ENCODE assay signal across 8 cellular contexts in genomic region chr9:113219186-113219936, GRCh38. TPM values are rescaled to one million over a fixed set of nuclear protein-coding genes. Genes with fewer than 3 reads are reported as not detected.
DNase-seq lines count a peak whose midpoint lies in the region; ATAC-seq, FAIRE-seq and TF ChIP-seq lines count a peak whose summit lies in the region.

No MANE protein-coding gene starts in this region.

- intact Hi-C loops in Caco-2 (cut with micrococcal nuclease; ENCODE audit: unreplicated experiment), result no loop called here
- intact Hi-C loops in GM12878 (cut with micrococcal nuclease; ENCODE audit: unreplicated experiment), result loop anchor here (10.0 kb wide), 1 partner anchor 185 kb away; the partner anchor contains the start of gene ALAD
- intact Hi-C loops in psoas muscle (cut with DNase I), result no loop called here

- H3K4me1 Mint-ChIP-seq in Caco-2 (ENCODE audit: low read depth, unreplicated experiment), result peaks cover 17% of the 10 kb centered on the region

- H2AFZ ChIP-seq in GM12878 (ENCODE audit: control insufficient read depth, low read depth, low read length), result no peak overlapping the region

- peak overlapping the region; percentile 63 for H3K9ac ChIP-seq in GM12878 (ENCODE audit: control insufficient read depth, insufficient read depth, low read length)

- H3K4me3 Mint-ChIP-seq in Caco-2 (ENCODE audit: unreplicated experiment), result peak overlapping the region; percentile 97

- H3K27me3 ChIP-seq in Caco-2 (replicated peaks; ENCODE audit: control insufficient read depth, insufficient read depth, low read length) (no peaks in the 10 kb centered on the region), GM12878 (replicated peaks in 1 of 2; ENCODE audit: control insufficient read depth in 2 of 2, insufficient read depth in 2 of 2, low read length in 1 of 2) (no peaks in the 10 kb centered on the region), psoas muscle (ENCODE audit: insufficient read depth in 3 of 3, low read length in 2 of 3) (no peaks in the 10 kb centered on the region)

- H3K4me2 ChIP-seq in GM12878 (ENCODE audit: control insufficient read depth, insufficient read depth), result peak overlapping the region; percentile 98

- H3K9me3 ChIP-seq in Caco-2 (no peaks in the 10 kb centered on the region), GM12878 (replicated peaks; ENCODE audit: control insufficient read depth, insufficient read depth, low read length) (peaks cover 3% of the 10 kb centered on the region; the same call in 2 of the 3 replicates), psoas muscle (no peaks in the 10 kb centered on the region)

- H4K20me1 ChIP-seq in GM12878 (ENCODE audit: control insufficient read depth, insufficient read depth), result no peaks in the 10 kb centered on the region

- H3K27ac ChIP-seq in GM12878 (ENCODE audit: control insufficient read depth, insufficient read depth) (peak overlapping the region; percentile 95), psoas muscle (no peak overlapping the region)

- TF ChIP-seq EP300 in GM12878 (IDR thresholded peaks at IDR 0.05; ENCODE audit: borderline replicate concordance in 1 of 2, control insufficient read depth in 1 of 2, low read depth in 2 of 2, low read length in 2 of 2), result peak; percentile 52 to 81; a peak in 3 of 4 replicates

- SMC1A ChIA-PET in GM12878 (lab: Charles Lee; ENCODE audit: uncharacterized antibody, unreplicated experiment), result interaction anchor here (0.7 to 5.0 kb wide), 19 partner anchors 9 to 396 kb away, joined by 3 to 68 read pairs (median 5); partner anchors contain the start of genes C9orf43, CDC26, POLE3 and PRPF4

- peaks cover 27% of the 10 kb centered on the region for H3K36me3 Mint-ChIP-seq in Caco-2 (ENCODE audit: insufficient read depth, unreplicated experiment)

- in situ Hi-C loops in GM12878 (cut with MboI), result no loop called here

- no peaks in the 10 kb centered on the region for H3K9me3 Mint-ChIP-seq in Caco-2 (ENCODE audit: unreplicated experiment)

- no peak for TF ChIP-seq POLR2A in GM12878 (IDR thresholded peaks at IDR 0.05; ENCODE audit: low read depth, low read length)

- RAD21 ChIA-PET in GM12878 (lab: Charles Lee; ENCODE audit: unreplicated experiment), result interaction anchor here (0.7 to 5.1 kb wide), 5 partner anchors 13 to 438 kb away, joined by 3 to 32 read pairs (median 5); partner anchors contain the start of genes C9orf43, CDC26, POLE3 and PRPF4

- H3K4me3 ChIP-seq in Caco-2 (ENCODE audit: low read depth, low read length) (0 out of 2 replicates have a peak overlapping the region, but pooled peaks have one; percentile 74), GM12878 (peak overlapping the region; percentile 86), psoas muscle (peak overlapping the region; percentile 79)

- peaks cover 84% of the 10 kb centered on the region for H3K79me2 ChIP-seq in GM12878 (ENCODE audit: control insufficient read depth, insufficient read depth, low read length)

- DNase-seq in Caco-2, result no peak
- DNase-seq in GM20000 (ENCODE audit: low spot score), result peak; percentile 35
- DNase-seq in GM12878 (ENCODE audit: low read depth, low spot score), result no peak
- no peak for DNase-seq in psoas muscle
- DNase-seq in stimulated activated CD4-positive, alpha-beta T cell treated with anti-CD3 and anti-CD28 coated beads, Interleukin-2, amount 100 ng/mL, for 48 hours, result no peak
- no peak for DNase-seq in HTR-8/SVneo (ENCODE audit: insufficient read length, low spot score)
- no peak for DNase-seq in cortex of kidney (lab: John Stamatoyannopoulos, UW)

- peaks cover 15% of the 10 kb centered on the region for H3K4me1 ChIP-seq in Caco-2
- H3K4me1 ChIP-seq in GM12878 (ENCODE audit: control insufficient read depth, insufficient read depth, low read length), result peaks cover 4% of the 10 kb centered on the region; the same call in 1 of the 2 replicates
- H3K4me1 ChIP-seq in psoas muscle, result peaks cover 22% of the 10 kb centered on the region

- no peaks in the 10 kb centered on the region for H3K27me3 Mint-ChIP-seq in Caco-2 (ENCODE audit: insufficient read depth, unreplicated experiment)

- no TSS peak for BruUV-seq in Caco-2 (replicated peaks; lab: Mats Ljungman, UMichigan)
- BruUV-seq in GM12878 (replicated peaks; lab: Mats Ljungman, UMichigan), result no TSS peak

- no peaks in the 10 kb centered on the region for H3K36me3 ChIP-seq in Caco-2 (ENCODE audit: control insufficient read depth, insufficient read depth, low read length)
- peaks cover 0 to 8% of the 10 kb centered on the region in 2 experiments; a peak in 1 of 4 replicates for H3K36me3 ChIP-seq in GM12878 (ENCODE audit: control insufficient read depth in 2 of 2, insufficient read depth in 2 of 2, low read length in 1 of 2)
- H3K36me3 ChIP-seq in psoas muscle (ENCODE audit: insufficient read depth in 1 of 2, low read depth in 1 of 2), result peaks cover 0 to 3% of the 10 kb centered on the region in 2 donors

- peak overlapping the region; percentile 3 for H3K27ac Mint-ChIP-seq in Caco-2 (ENCODE audit: unreplicated experiment)

- FAIRE-seq in GM12878 (lab: Jason Lieb, UNC), result peak; percentile 68
- FAIRE-seq in HTR-8/SVneo (lab: Jason Lieb, UNC), result no peak

- POLR2A ChIA-PET in Caco-2 (lab: Charles Lee) (no interaction called here), GM12878 (lab: Charles Lee) (interaction anchor here (0.5 to 4.5 kb wide), 6 partner anchors 14 to 733 kb away, joined by 3 to 32 read pairs (median 3); partner anchors contain the start of genes C9orf43, CDC26, KIAA1958 and POLE3)

- no peak for TF ChIP-seq RAD21 in GM12878 (IDR thresholded peaks at IDR 0.05; ENCODE audit: insufficient read depth, low read depth, low read length)

- CTCF ChIA-PET in Caco-2 (lab: Charles Lee), result no interaction called here
- CTCF ChIA-PET in GM12878 (lab: Yijun Ruan, JAX), result interaction anchor here (1.1 to 4.8 kb wide), 6 partner anchors 33 to 361 kb away, joined by 3 to 52 read pairs (median 4); partner anchors contain the start of genes C9orf43, CDC26, POLE3 and PRPF4

- ATAC-seq in HG03571 (IDR thresholded peaks at IDR 0.05; ENCODE audit: unreplicated experiment), result peak; percentile 36
- peak; percentile 66 for ATAC-seq in GM12878
- no peak for ATAC-seq in psoas muscle

- 0% methylated on average over 3 of the region's 3 CpGs for whole genome bisulfite sequencing in GM12878 (ENCODE audit: insufficient coverage, insufficient replicate concordance, low lambda C conversion rate, missing lambda C conversion rate)
- WGBS in psoas muscle, 3 donors, result 70 to 83% (median 77%) methylated on average over 3 of the region's 3 CpGs

- no peak for TF ChIP-seq CTCF in Caco-2 (IDR thresholded peaks at IDR 0.05; ENCODE audit: insufficient read depth in 1 of 2, low read depth in 1 of 2, low read length in 1 of 2, severe bottlenecking in 1 of 2, unreplicated experiment in 1 of 2)
- no peak for TF ChIP-seq CTCF in GM20000 (IDR thresholded peaks at IDR 0.05; ENCODE audit: extremely low read depth, missing control alignments)
- no peak for TF ChIP-seq CTCF in GM12878 (IDR thresholded peaks at IDR 0.05 in 2 of 3, conservative IDR thresholded peaks at IDR 0.05 in 1 of 3; ENCODE audit: control insufficient read depth in 2 of 3, extremely low read depth in 1 of 3, insufficient read depth in 1 of 3, low read depth in 3 of 3, low read length in 3 of 3)
- TF ChIP-seq CTCF in psoas muscle (IDR thresholded peaks at IDR 0.05), result no peak

RNA-seq across cellular contexts. Expression of gene FKBP15, which starts 1.7 kb away (rescaled TPM):
- total RNA-seq in Caco-2 (2022) (20.1 TPM in 2 replicates), GM12878 (2014; rRNA removed) (21.7 and 22.8 TPM in 2 replicates), GM12878 (2014; rRNA removed; fragmentation: Illumina TruSeq; extraction: Trizol) (20.1 and 20.4 TPM in 2 replicates), GM12878 (2021) (22.1 and 26.6 TPM in 2 replicates), psoas muscle (10 to 100 TPM; 13.6 to 18.4 (median 17.9) TPM)
- total RNA-seq in GM12878 (2013; cell fraction: nucleolus; rRNA removed), result 161 and 163 TPM in 2 replicates
- 12.8 TPM for polyA plus RNA-seq in GM12878 (2011; ENCODE audit: low read depth)
- polyA plus RNA-seq in GM12878 (2011; rRNA removed) (43.0 and 53.4 TPM in 2 replicates), GM12878 (2014; fragmentation: Illumina TruSeq; extraction: Trizol) (25.6 and 26.7 TPM in 2 replicates), GM12878 (2014; fragmentation: Nextera tagmentation; extraction: Ambion mirVana) (1 to 10 TPM; 5.0 to 8.2 TPM), GM12878 (2014; rRNA removed) (18.8 and 20.5 TPM in 2 replicates), GM12878 (2016; fragmentation: Nextera tagmentation; extraction: Ambion mirVana) (10 to 100 TPM; 21.1 to 21.3 TPM), psoas muscle (10 to 100 TPM; 10.5 to 15.8 (median 11.0) TPM)
- 35.9 and 58.7 TPM in 2 replicates for polyA plus RNA-seq in GM12878 (2011; cell fraction: cytosol; rRNA removed)
- polyA plus RNA-seq in GM12878 (2011; cell fraction: nucleus; rRNA removed), result 91.6 and 119 TPM in 2 replicates
- 18.6 and 24.1 TPM in 2 replicates for polyA plus RNA-seq in GM12878 (2012)
- 125 and 127 TPM in 2 replicates for polyA minus RNA-seq in GM12878 (2011; rRNA and poly(A)+ RNA removed)
- polyA minus RNA-seq in GM12878 (2011; cell fraction: cytosol; rRNA and poly(A)+ RNA removed), result 18.7 and 27.8 TPM in 2 replicates
- 80.9 and 100 TPM in 2 replicates for polyA minus RNA-seq in GM12878 (2011; cell fraction: nucleus; rRNA and poly(A)+ RNA removed)

RNA-seq across cellular contexts. Expression of gene SLC31A1, which starts 2.0 kb away (rescaled TPM):
- total RNA-seq in Caco-2 (2022) (57.8 and 64.9 TPM in 2 replicates), GM12878 (2014; rRNA removed) (8.9 and 9.4 TPM in 2 replicates), GM12878 (2014; rRNA removed; fragmentation: Illumina TruSeq; extraction: Trizol) (12.4 and 12.6 TPM in 2 replicates), GM12878 (2021) (11.5 and 12.0 TPM in 2 replicates), psoas muscle (1 to 10 TPM; 4.1 to 6.7 (median 4.8) TPM)
- total RNA-seq in GM12878 (2013; cell fraction: nucleolus; rRNA removed), result 17.7 and 23.7 TPM in 2 replicates
- polyA plus RNA-seq in GM12878 (2011; ENCODE audit: low read depth), result 18.7 TPM
- polyA plus RNA-seq in GM12878 (2011; rRNA removed) (16.2 and 17.6 TPM in 2 replicates), GM12878 (2014; fragmentation: Illumina TruSeq; extraction: Trizol) (16.0 and 18.4 TPM in 2 replicates), GM12878 (2014; fragmentation: Nextera tagmentation; extraction: Ambion mirVana) (10 to 100 TPM in 1 of 2 experiments, 1 to 10 TPM in 1; 7.3 to 10.0 TPM), GM12878 (2014; rRNA removed) (10.0 and 10.7 TPM in 2 replicates), GM12878 (2016; fragmentation: Nextera tagmentation; extraction: Ambion mirVana) (10 to 100 TPM in 1 of 2 experiments, 1 to 10 TPM in 1; 9.4 to 11.0 TPM), psoas muscle (10 to 100 TPM in 1 of 3 donors, 1 to 10 TPM in 2; 3.3 to 10.2 (median 9.5) TPM)
- 12.7 and 16.3 TPM in 2 replicates for polyA plus RNA-seq in GM12878 (2011; cell fraction: cytosol; rRNA removed)
- 2.9 and 3.1 TPM in 2 replicates for polyA plus RNA-seq in GM12878 (2011; cell fraction: nucleus; rRNA removed)
- 14.4 and 16.1 TPM in 2 replicates for polyA plus RNA-seq in GM12878 (2012)
- 14.3 and 17.7 TPM in 2 replicates for polyA minus RNA-seq in GM12878 (2011; rRNA and poly(A)+ RNA removed)
- polyA minus RNA-seq in GM12878 (2011; cell fraction: cytosol; rRNA and poly(A)+ RNA removed), result 6.7 and 7.0 TPM in 2 replicates
- 6.3 and 9.3 TPM in 2 replicates for polyA minus RNA-seq in GM12878 (2011; cell fraction: nucleus; rRNA and poly(A)+ RNA removed)

RNA-seq across cellular contexts. Expression of gene CDC26, which starts 56.0 kb away (rescaled TPM):
- 27.3 and 29.3 TPM in 2 replicates for total RNA-seq in Caco-2 (2022)
- total RNA-seq in GM12878 (2013; cell fraction: nucleolus; rRNA removed), result 4.2 and 4.8 TPM in 2 replicates
- total RNA-seq in GM12878 (2014; rRNA removed), result 32.1 and 33.7 TPM in 2 replicates
- total RNA-seq in GM12878 (2014; rRNA removed; fragmentation: Illumina TruSeq; extraction: Trizol), result 55.1 and 56.9 TPM in 2 replicates
- total RNA-seq in GM12878 (2021), result 28.2 and 28.9 TPM in 2 replicates
- polyA plus RNA-seq in GM12878 (2011; ENCODE audit: low read depth), result 60.0 TPM
- polyA plus RNA-seq in GM12878 (2011; rRNA removed), result 46.2 and 60.9 TPM in 2 replicates
- polyA plus RNA-seq in GM12878 (2011; cell fraction: cytosol; rRNA removed), result 15.8 and 23.8 TPM in 2 replicates
- 14.3 and 18.4 TPM in 2 replicates for polyA plus RNA-seq in GM12878 (2011; cell fraction: nucleus; rRNA removed)
- 42.9 and 50.7 TPM in 2 replicates for polyA plus RNA-seq in GM12878 (2012)
- 66.1 and 81.1 TPM in 2 replicates for polyA plus RNA-seq in GM12878 (2014; fragmentation: Illumina TruSeq; extraction: Trizol)
- 100 to 1,000 TPM; 140 to 156 TPM for polyA plus RNA-seq in GM12878 (2014; fragmentation: Nextera tagmentation; extraction: Ambion mirVana)
- polyA plus RNA-seq in GM12878 (2014; rRNA removed), result 33.2 and 44.8 TPM in 2 replicates
- polyA plus RNA-seq in GM12878 (2016; fragmentation: Nextera tagmentation; extraction: Ambion mirVana), result 100 to 1,000 TPM in 1 of 2 experiments, 10 to 100 TPM in 1; 97.4 to 102 TPM
- polyA minus RNA-seq in GM12878 (2011; rRNA and poly(A)+ RNA removed), result 8.3 and 8.5 TPM in 2 replicates
- 2.1 and 6.3 TPM in 2 replicates for polyA minus RNA-seq in GM12878 (2011; cell fraction: cytosol; rRNA and poly(A)+ RNA removed)
- polyA minus RNA-seq in GM12878 (2011; cell fraction: nucleus; rRNA and poly(A)+ RNA removed), result 2.8 and 3.4 TPM in 2 replicates
- 10 to 100 TPM; 22.4 to 25.6 (median 24.0) TPM for total RNA-seq in psoas muscle
- polyA plus RNA-seq in psoas muscle, result 100 to 1,000 TPM in 1 of 3 donors, 10 to 100 TPM in 2; 53.2 to 112 (median 75.0) TPM

RNA-seq across cellular contexts. Expression of gene PRPF4, which starts 56.1 kb away (rescaled TPM):
- total RNA-seq in Caco-2 (2022), result 37.5 and 38.6 TPM in 2 replicates
- total RNA-seq in GM12878 (2013; cell fraction: nucleolus; rRNA removed), result 27.6 and 28.1 TPM in 2 replicates
- 39.5 and 43.3 TPM in 2 replicates for total RNA-seq in GM12878 (2014; rRNA removed)
- 38.4 and 39.0 TPM in 2 replicates for total RNA-seq in GM12878 (2014; rRNA removed; fragmentation: Illumina TruSeq; extraction: Trizol)
- total RNA-seq in GM12878 (2021), result 28.6 and 31.7 TPM in 2 replicates
- 20.0 TPM for polyA plus RNA-seq in GM12878 (2011; ENCODE audit: low read depth)
- polyA plus RNA-seq in GM12878 (2011; rRNA removed), result 18.0 and 28.4 TPM in 2 replicates
- 24.1 and 29.7 TPM in 2 replicates for polyA plus RNA-seq in GM12878 (2011; cell fraction: cytosol; rRNA removed)
- polyA plus RNA-seq in GM12878 (2011; cell fraction: nucleus; rRNA removed), result 12.8 and 19.8 TPM in 2 replicates
- 22.1 and 25.5 TPM in 2 replicates for polyA plus RNA-seq in GM12878 (2012)
- polyA plus RNA-seq in GM12878 (2014; fragmentation: Illumina TruSeq; extraction: Trizol), result 43.5 and 49.9 TPM in 2 replicates
- 10 to 100 TPM; 23.0 to 43.5 TPM for polyA plus RNA-seq in GM12878 (2014; fragmentation: Nextera tagmentation; extraction: Ambion mirVana)
- 26.3 and 31.2 TPM in 2 replicates for polyA plus RNA-seq in GM12878 (2014; rRNA removed)
- 10 to 100 TPM; 46.7 to 48.1 TPM for polyA plus RNA-seq in GM12878 (2016; fragmentation: Nextera tagmentation; extraction: Ambion mirVana)
- polyA minus RNA-seq in GM12878 (2011; rRNA and poly(A)+ RNA removed), result 16.4 and 19.3 TPM in 2 replicates
- polyA minus RNA-seq in GM12878 (2011; cell fraction: cytosol; rRNA and poly(A)+ RNA removed), result 6.5 and 11.5 TPM in 2 replicates
- 5.1 and 10.2 TPM in 2 replicates for polyA minus RNA-seq in GM12878 (2011; cell fraction: nucleus; rRNA and poly(A)+ RNA removed)
- total RNA-seq in psoas muscle, result 10 to 100 TPM; 10.9 to 22.5 (median 19.8) TPM
- 10 to 100 TPM; 12.2 to 33.4 (median 30.4) TPM for polyA plus RNA-seq in psoas muscle

Comparison
In these comparisons a context has a peak if more than half of its experiments do, and no peak if none do; other contexts are left out.
1. ATAC-seq: peak in HG03571 (single experiment) and GM12878 (single experiment); none in psoas muscle (0 of 4).
2. Peak in every context shown above with its lines, with median percentiles within 50 percentile points of each other: H3K4me3 ChIP-seq.